2 cellular contexts compared by ENCODE assay signal in genomic region chr16:15578824-15579223, GRCh38.
TF ChIP-seq lines count a peak whose summit lies in the region.

No MANE protein-coding gene starts in this region.

TF ChIP-seq in HepG2, 621 proteins besides CTCF, POLR2A, EP300 and RAD21:
- TF ChIP-seq, protein P1, sequence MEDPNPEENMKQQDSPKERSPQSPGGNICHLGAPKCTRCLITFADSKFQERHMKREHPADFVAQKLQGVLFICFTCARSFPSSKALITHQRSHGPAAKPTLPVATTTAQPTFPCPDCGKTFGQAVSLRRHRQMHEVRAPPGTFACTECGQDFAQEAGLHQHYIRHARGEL (CRISPR knock-in tag; IDR thresholded peaks at IDR 0.05) = peak; percentile 61; the same call in 1 of the 2 replicates
- TF ChIP-seq NR0B2 (CRISPR knock-in tag; IDR thresholded peaks at IDR 0.05) (0 out of 2 replicates have a peak, but pooled peaks have one; percentile 65), CBX5 (CRISPR knock-in tag; IDR thresholded peaks at IDR 0.05; ENCODE audit: borderline replicate concordance) (0 out of 2 replicates have a peak, but pooled peaks have one; percentile 6), ZNF710 (CRISPR knock-in tag; IDR thresholded peaks at IDR 0.05; ENCODE audit: borderline replicate concordance) (0 out of 2 replicates have a peak, but pooled peaks have one; percentile 32), ZNF501 (CRISPR knock-in tag; IDR thresholded peaks at IDR 0.05) (no peak), ZNF333 (CRISPR knock-in tag; IDR thresholded peaks at IDR 0.05; ENCODE audit: borderline replicate concordance) (0 out of 2 replicates have a peak, but pooled peaks have one; percentile 33), XBP1 (CRISPR knock-in tag; IDR thresholded peaks at IDR 0.05) (no peak)
- TF ChIP-seq, protein P2, sequence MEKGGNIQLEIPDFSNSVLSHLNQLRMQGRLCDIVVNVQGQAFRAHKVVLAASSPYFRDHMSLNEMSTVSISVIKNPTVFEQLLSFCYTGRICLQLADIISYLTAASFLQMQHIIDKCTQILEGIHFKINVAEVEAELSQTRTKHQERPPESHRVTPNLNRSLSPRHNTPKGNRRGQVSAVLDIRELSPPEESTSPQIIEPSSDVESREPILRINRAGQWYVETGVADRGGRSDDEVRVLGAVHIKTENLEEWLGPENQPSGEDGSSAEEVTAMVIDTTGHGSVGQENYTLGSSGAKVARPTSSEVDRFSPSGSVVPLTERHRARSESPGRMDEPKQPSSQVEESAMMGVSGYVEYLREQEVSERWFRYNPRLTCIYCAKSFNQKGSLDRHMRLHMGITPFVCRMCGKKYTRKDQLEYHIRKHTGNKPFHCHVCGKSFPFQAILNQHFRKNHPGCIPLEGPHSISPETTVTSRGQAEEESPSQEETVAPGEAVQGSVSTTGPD (CRISPR knock-in tag; IDR thresholded peaks at IDR 0.05) = 0 out of 2 replicates have a peak, but pooled peaks have one; percentile 19

TF ChIP-seq in K562, 482 proteins besides CTCF, POLR2A, EP300 and RAD21 (continued from another document):
- TF ChIP-seq TFAP4 (CRISPR knock-in tag; IDR thresholded peaks at IDR 0.05; ENCODE audit: borderline replicate concordance) = no peak
- TF ChIP-seq, protein P3, sequence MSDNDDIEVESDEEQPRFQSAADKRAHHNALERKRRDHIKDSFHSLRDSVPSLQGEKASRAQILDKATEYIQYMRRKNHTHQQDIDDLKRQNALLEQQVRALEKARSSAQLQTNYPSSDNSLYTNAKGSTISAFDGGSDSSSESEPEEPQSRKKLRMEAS (CRISPR knock-in tag; IDR thresholded peaks at IDR 0.05) = no peak
- TF ChIP-seq ZNF586 (CRISPR knock-in tag; conservative IDR thresholded peaks at IDR 0.05) = no peak
- TF ChIP-seq ZBTB7A (IDR thresholded peaks at IDR 0.05; ENCODE audit: borderline replicate concordance, control insufficient read depth, low read depth, low read length) = no peak
- TF ChIP-seq, protein P4, sequence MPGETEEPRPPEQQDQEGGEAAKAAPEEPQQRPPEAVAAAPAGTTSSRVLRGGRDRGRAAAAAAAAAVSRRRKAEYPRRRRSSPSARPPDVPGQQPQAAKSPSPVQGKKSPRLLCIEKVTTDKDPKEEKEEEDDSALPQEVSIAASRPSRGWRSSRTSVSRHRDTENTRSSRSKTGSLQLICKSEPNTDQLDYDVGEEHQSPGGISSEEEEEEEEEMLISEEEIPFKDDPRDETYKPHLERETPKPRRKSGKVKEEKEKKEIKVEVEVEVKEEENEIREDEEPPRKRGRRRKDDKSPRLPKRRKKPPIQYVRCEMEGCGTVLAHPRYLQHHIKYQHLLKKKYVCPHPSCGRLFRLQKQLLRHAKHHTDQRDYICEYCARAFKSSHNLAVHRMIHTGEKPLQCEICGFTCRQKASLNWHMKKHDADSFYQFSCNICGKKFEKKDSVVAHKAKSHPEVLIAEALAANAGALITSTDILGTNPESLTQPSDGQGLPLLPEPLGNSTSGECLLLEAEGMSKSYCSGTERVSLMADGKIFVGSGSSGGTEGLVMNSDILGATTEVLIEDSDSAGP (CRISPR knock-in tag; IDR thresholded peaks at IDR 0.05) = no peak
- no peak for TF ChIP-seq ZNF830 (CRISPR knock-in tag; IDR thresholded peaks at IDR 0.05)
- no peak for TF ChIP-seq RHOXF2B (CRISPR knock-in tag; conservative IDR thresholded peaks at IDR 0.05)
- TF ChIP-seq GABPB1 (CRISPR knock-in tag; IDR thresholded peaks at IDR 0.05) = no peak
- TF ChIP-seq TOE1 (IDR thresholded peaks at IDR 0.05; ENCODE audit: borderline replicate concordance) = no peak
- TF ChIP-seq TOE1 (CRISPR knock-in tag; IDR thresholded peaks at IDR 0.05; ENCODE audit: borderline replicate concordance, low read depth) = no peak
- TF ChIP-seq ZNF592 (IDR thresholded peaks at IDR 0.05) = no peak
